In the genomic region with DNA sequence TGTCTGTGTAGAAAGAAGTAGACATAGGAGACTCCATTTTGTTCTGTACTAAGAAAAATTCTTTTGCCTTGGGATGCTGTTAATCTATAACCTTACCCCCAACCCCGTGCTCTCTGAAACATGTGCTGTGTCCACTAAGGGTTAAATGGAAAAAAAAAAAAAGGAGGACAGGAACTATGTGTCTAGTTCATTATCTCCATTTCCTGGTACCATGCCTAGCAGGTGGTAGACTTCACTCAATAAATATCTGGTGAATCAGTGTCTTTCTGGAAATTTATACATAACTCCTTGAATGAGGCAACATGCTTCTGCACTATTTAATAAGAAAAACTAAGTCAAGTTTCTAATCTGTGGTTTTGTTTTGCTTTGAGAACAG, we compare ENCODE assay signal across 1 cellular context.
TF ChIP-seq lines count a peak whose summit lies in the region.

No MANE protein-coding gene starts in this region.

TF ChIP-seq in HepG2, 621 proteins besides CTCF, POLR2A, EP300 and RAD21:
- peak; percentile 88; the same call in 1 of the 2 replicates for TF ChIP-seq ZNF652 (CRISPR knock-in tag; IDR thresholded peaks at IDR 0.05; ENCODE audit: borderline replicate concordance, low read depth)
